ENCODE assay signal across 8 cellular contexts in the genomic region with DNA sequence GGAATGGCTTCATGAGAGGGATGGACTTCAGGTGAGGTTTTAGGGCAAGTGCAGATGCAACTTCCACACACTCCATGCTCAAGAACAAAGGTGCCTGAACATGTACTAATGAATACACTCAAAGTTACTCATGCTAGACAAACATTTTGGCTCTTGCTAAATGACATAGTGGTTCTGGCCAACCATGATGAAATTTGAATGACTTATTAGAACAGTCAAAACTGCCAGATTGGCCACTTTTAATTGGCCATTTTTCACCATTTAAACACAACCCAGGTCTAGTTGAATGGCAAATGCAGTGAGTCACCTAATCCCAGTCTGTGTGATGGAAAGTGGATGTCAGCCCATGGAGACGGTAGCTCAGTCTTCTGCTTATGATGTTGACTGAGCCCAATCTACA. TPM values are rescaled to one million over a fixed set of nuclear protein-coding genes. Genes with fewer than 3 reads are reported as not detected.
"Had no signal": no experiment of that assay in that cellular context is flagged by ENCODE, and none has a peak within 500 bp of the region (broad histone marks: within the 10 kb centered on the region; RNA-seq: fewer than 3 reads in every experiment).

No MANE protein-coding gene starts in this region.

- H3K27ac ChIP-seq: GM23248 had no signal

- DNase-seq: GM23248, GOT3, H7, HFFc6, KG1 had no signal

- FAIRE-seq: HTR-8/SVneo had no signal

- H3K9ac ChIP-seq: GM23248 had no signal

- H3K36me3 ChIP-seq: HAP-1 had no signal

- H2AFZ ChIP-seq: GM23248 had no signal

- H3K4me3 ChIP-seq: GM23248, HAP-1 had no signal

- ATAC-seq: HCT116 had no signal

- H3K4me1 ChIP-seq: HAP-1 had no signal

- H3K9me3 ChIP-seq: HAP-1 had no signal

RNA-seq across cellular contexts. Expression of gene PTPRN2, which starts 4.9 kb away (rescaled TPM):
- total RNA-seq: GM23248 had no signal
